In genomic region chr11:26332572-26332915, GRCh38 we compare ENCODE assay signal across 13 cellular contexts. TPM values are rescaled to one million over a fixed set of nuclear protein-coding genes. Genes with fewer than 3 reads are reported as not detected.
DNase-seq lines count a peak whose midpoint lies in the region; TF ChIP-seq lines count a peak whose summit lies in the region.
"Had no signal": no experiment of that assay in that cellular context is flagged by ENCODE, and none has a peak within 500 bp of the region (broad histone marks: within the 10 kb centered on the region; RNA-seq: fewer than 3 reads in every experiment).

No MANE protein-coding gene starts in this region.

- DNase-seq in LNCaP clone FGC (ENCODE audit: low read depth) (no peak), chondrocyte (ENCODE audit: low spot score) (no peak), NCI-H345 treated with DMSO at 0.1 percent for 48 hours (lab: John Stamatoyannopoulos, UW; ENCODE audit: unreplicated experiment) (no peak), mesenteric fat pad (ENCODE audit: low spot score) (no peak)
- no peak for DNase-seq in activated CD4-positive, CD25-positive, alpha-beta regulatory T cell treated with anti-CD3 and anti-CD28 coated beads, Interleukin-2, amount 50 U/mL, for 72 hours
- DNase-seq: activated CD4-positive, alpha-beta memory T cell treated with anti-CD3 and anti-CD28 coated beads, Interleukin-2, amount 10 ng/mL, durations not matched to agents 7 days and 5 days had no signal

- no peak overlapping the region for H3K27ac ChIP-seq in iPS-20b (ENCODE audit: low read length)
- H3K27ac ChIP-seq in stomach smooth muscle (ENCODE audit: low read length): no peak overlapping the region
- H3K27ac ChIP-seq: C4-2B, HL-60 had no signal

- H3K4me1 ChIP-seq in iPS-20b (ENCODE audit: insufficient read depth, low read length) (peaks cover 24% of the 10 kb centered on the region; the same call in 1 of the 2 replicates), stomach smooth muscle (ENCODE audit: control insufficient read depth, insufficient read depth, low read length) (no peaks in the 10 kb centered on the region)

- H3K4me3 ChIP-seq in LNCaP clone FGC (ENCODE audit: low read depth, low read length): peak overlapping the region; percentile 37; the same call in 1 of the 2 replicates
- peak overlapping the region; percentile 66 for H3K4me3 ChIP-seq in iPS-20b (ENCODE audit: low read length)
- H3K4me3 ChIP-seq in stomach smooth muscle (ENCODE audit: low read length in 2 of 2): peak overlapping the region; percentile 63 to 71

- no peaks in the 10 kb centered on the region for H3K36me3 ChIP-seq in iPS-20b (ENCODE audit: insufficient read depth, low read depth, low read length)
- H3K36me3 ChIP-seq in stomach smooth muscle (ENCODE audit: control insufficient read depth in 2 of 2, insufficient read depth in 2 of 2, low read length in 2 of 2): no peaks in the 10 kb centered on the region

- H3K4me3 Mint-ChIP-seq in chondrocyte (ENCODE audit: unreplicated experiment): peak overlapping the region; percentile 68
- H3K4me3 Mint-ChIP-seq: activated CD4-positive, alpha-beta memory T cell treated with anti-CD3 and anti-CD28 coated beads, Interleukin-2, amount 10 ng/mL, durations not matched to agents 7 days and 5 days; T-helper 2 cell treated with Interferon-gamma antibody and Interleukin-4, amounts not matched to agents 5 μg/mL and 100 μg/mL, for 36 hours had no signal

- H3K9me3 ChIP-seq in iPS-20b (ENCODE audit: insufficient read depth, low read depth, low read length): no peaks in the 10 kb centered on the region
- H3K9me3 ChIP-seq in stomach smooth muscle (ENCODE audit: control insufficient read depth in 2 of 2, low read length in 2 of 2): no peaks in the 10 kb centered on the region

- peaks cover 30% of the 10 kb centered on the region for H3K27me3 Mint-ChIP-seq in chondrocyte (ENCODE audit: low read depth)
- H3K27me3 Mint-ChIP-seq: activated CD4-positive, alpha-beta memory T cell treated with anti-CD3 and anti-CD28 coated beads, Interleukin-2, amount 10 ng/mL, durations not matched to agents 7 days and 5 days had no signal

- no peak overlapping the region for H3K27ac Mint-ChIP-seq in chondrocyte (ENCODE audit: unreplicated experiment)
- H3K27ac Mint-ChIP-seq: activated CD4-positive, alpha-beta memory T cell treated with anti-CD3 and anti-CD28 coated beads, Interleukin-2, amount 10 ng/mL, durations not matched to agents 7 days and 5 days; T-helper 2 cell treated with Interferon-gamma antibody and Interleukin-4, amounts not matched to agents 5 μg/mL and 100 μg/mL, for 36 hours had no signal

- H3K4me1 Mint-ChIP-seq in chondrocyte (ENCODE audit: low read depth): peaks cover 17% of the 10 kb centered on the region
- H3K4me1 Mint-ChIP-seq: activated CD4-positive, alpha-beta memory T cell treated with anti-CD3 and anti-CD28 coated beads, Interleukin-2, amount 10 ng/mL, durations not matched to agents 7 days and 5 days had no signal

- TF ChIP-seq CTCF in LNCaP clone FGC (IDR thresholded peaks at IDR 0.05; ENCODE audit: control insufficient read depth, extremely low read depth, insufficient read depth): no peak
- TF ChIP-seq CTCF in chondrocyte (IDR thresholded peaks at IDR 0.05): no peak

- H3K9ac ChIP-seq in iPS-20b (ENCODE audit: low read depth, low read length) (peak overlapping the region; percentile 38; the same call in 1 of the 2 replicates), stomach smooth muscle (ENCODE audit: low read length in 2 of 2) (no peak overlapping the region)

- H3K27me3 ChIP-seq in iPS-20b (ENCODE audit: insufficient read depth, low read length) (peaks cover 5% of the 10 kb centered on the region; the same call in 1 of the 2 replicates), stomach smooth muscle (ENCODE audit: control insufficient read depth in 1 of 2, insufficient read depth in 2 of 2, low read length in 2 of 2) (no peaks in the 10 kb centered on the region)

- no peaks in the 10 kb centered on the region for H3K36me3 Mint-ChIP-seq in chondrocyte (ENCODE audit: low read depth)

- no peaks in the 10 kb centered on the region for H3K9me3 Mint-ChIP-seq in chondrocyte (ENCODE audit: low read depth)
- H3K9me3 Mint-ChIP-seq: T-helper 2 cell treated with Interferon-gamma antibody and Interleukin-4, amounts not matched to agents 5 μg/mL and 100 μg/mL, for 36 hours had no signal

RNA-seq across cellular contexts. Expression of gene ANO3, which starts 0.6 kb away (rescaled TPM):
- total RNA-seq in chondrocyte (0.07 TPM in 1 of 3 replicates, not detected in the others), mesenteric fat pad (2.1 TPM)
- total RNA-seq: activated CD4-positive, alpha-beta memory T cell treated with anti-CD3 and anti-CD28 coated beads, Interleukin-2, amount 10 ng/mL, durations not matched to agents 7 days and 5 days; dermis blood vessel endothelial cell; mononuclear cell had no signal
